In genomic region chr14:68308695-68309094, GRCh38 we compare ENCODE assay signal across 15 cellular contexts.
A peak's percentile ranks its signal among the peaks of the same experiment; 100 is the strongest.
DNase-seq lines count a peak whose midpoint lies in the region; ATAC-seq, FAIRE-seq and TF ChIP-seq lines count a peak whose summit lies in the region.
"Had no signal": no experiment of that assay in that cellular context is flagged by ENCODE, and none has a peak within 500 bp of the region (broad histone marks: within the 10 kb centered on the region; RNA-seq: fewer than 3 reads in every experiment).

No MANE protein-coding gene starts in this region.

- CTCF ChIA-PET in activated CD8-positive, alpha-beta T cell treated with anti-CD3 and anti-CD28 coated beads for 36 hours (lab: Charles Lee), result interaction anchor here (2.0 kb wide), 1 partner anchor 59 kb away, joined by 6 read pairs; no protein-coding TSS in a partner anchor

- peak; percentile 65 for FAIRE-seq in GM18507 (lab: Jason Lieb, UNC)
- FAIRE-seq in astrocyte (lab: Jason Lieb, UNC), result peak; percentile 47
- FAIRE-seq: RCC 7860 had no signal

- H3K9me3 ChIP-seq in astrocyte (ENCODE audit: insufficient read depth, low read depth, low read length), result no peaks in the 10 kb centered on the region
- no peaks in the 10 kb centered on the region for H3K9me3 ChIP-seq in subcutaneous abdominal adipose tissue (ENCODE audit: control insufficient read depth in 5 of 5, low read length in 5 of 5)
- H3K9me3 ChIP-seq: ovary had no signal

- no peaks in the 10 kb centered on the region for H3K79me2 ChIP-seq in astrocyte (ENCODE audit: insufficient read depth, low read length)

- no peak for TF ChIP-seq CTCF in astrocyte (IDR thresholded peaks at IDR 0.05; ENCODE audit: insufficient read depth, low read depth, low read length)
- TF ChIP-seq CTCF in activated CD8-positive, alpha-beta T cell treated with anti-CD3 and anti-CD28 coated beads for 36 hours (IDR thresholded peaks at IDR 0.05), result no peak

- no peak overlapping the region for H2AFZ ChIP-seq in astrocyte (ENCODE audit: low read depth, low read length)

- H3K9ac ChIP-seq in astrocyte (ENCODE audit: low read length) (no peak overlapping the region), subcutaneous abdominal adipose tissue (ENCODE audit: low read length in 5 of 5) (no peak overlapping the region)

- H4K20me1 ChIP-seq in astrocyte (ENCODE audit: insufficient read depth, low read length), result no peaks in the 10 kb centered on the region

- intact Hi-C loops in activated CD8-positive, alpha-beta T cell treated with anti-CD3 and anti-CD28 coated beads for 36 hours (cut with micrococcal nuclease), result no loop called here

- DNase-seq in GM18507 (ENCODE audit: extremely low spot score, insufficient read length, low read depth) (no peak), astrocyte (ENCODE audit: low read depth) (no peak), memory B cell (ENCODE audit: low spot score in 2 of 2) (no peak), NCI-H2107 treated with DMSO at 0.1 percent for 48 hours (lab: John Stamatoyannopoulos, UW; ENCODE audit: unreplicated experiment) (no peak), NCI-H748 treated with DMSO at 0.1 percent for 48 hours (lab: John Stamatoyannopoulos, UW) (no peak), SIG-M5 treated with dmso at 0.1 percent for 504 hours (lab: John Stamatoyannopoulos, UW; ENCODE audit: unreplicated experiment) (no peak)
- DNase-seq in activated CD8-positive, alpha-beta T cell treated with anti-CD3 and anti-CD28 coated beads for 36 hours, result no peak
- DNase-seq: activated T-cell treated with anti-CD3 and anti-CD28 coated beads, Interleukin-2, amount 50 U/mL, for 1 hour; brain microvascular endothelial cell; CD4-positive, alpha-beta memory T cell; HCEC 1CT; NCI-H2029; ovary had no signal

- H3K27me3 Mint-ChIP-seq in astrocyte (ENCODE audit: low read depth, unreplicated experiment), result no peaks in the 10 kb centered on the region
- H3K27me3 Mint-ChIP-seq in memory B cell, result no peaks in the 10 kb centered on the region
- H3K27me3 Mint-ChIP-seq in activated CD8-positive, alpha-beta T cell treated with anti-CD3 and anti-CD28 coated beads for 36 hours, result no peaks in the 10 kb centered on the region
- H3K27me3 Mint-ChIP-seq: CD4-positive, alpha-beta memory T cell had no signal

- H3K4me2 ChIP-seq in astrocyte (ENCODE audit: low read length), result no peak overlapping the region

- H3K36me3 ChIP-seq in astrocyte (ENCODE audit: insufficient read depth, low read length) (no peaks in the 10 kb centered on the region), subcutaneous abdominal adipose tissue (ENCODE audit: control insufficient read depth in 5 of 5, insufficient read depth in 5 of 5, low read length in 5 of 5) (no peaks in the 10 kb centered on the region)
- H3K36me3 ChIP-seq: brain microvascular endothelial cell, ovary had no signal

- POLR2A ChIA-PET in activated CD8-positive, alpha-beta T cell treated with anti-CD3 and anti-CD28 coated beads for 36 hours (lab: Charles Lee), result interaction anchor here (1.8 kb wide), 1 partner anchor 67 kb away, joined by 3 read pairs; no protein-coding TSS in a partner anchor

- ATAC-seq in memory B cell (ENCODE audit: low read depth), result no peak
- ATAC-seq in activated CD8-positive, alpha-beta T cell treated with anti-CD3 and anti-CD28 coated beads for 36 hours, result no peak

- no peak overlapping the region for H3K4me3 ChIP-seq in astrocyte (ENCODE audit: insufficient read depth, low read depth, low read length)
- H3K4me3 ChIP-seq in subcutaneous abdominal adipose tissue (ENCODE audit: low read depth in 1 of 5, low read length in 5 of 5), result no peak overlapping the region
- H3K4me3 ChIP-seq: ovary had no signal

- H3K4me3 Mint-ChIP-seq in astrocyte (ENCODE audit: unreplicated experiment) (no peak overlapping the region), memory B cell (peak overlapping the region; percentile 62)
- H3K4me3 Mint-ChIP-seq in activated CD8-positive, alpha-beta T cell treated with anti-CD3 and anti-CD28 coated beads for 36 hours, result no peak overlapping the region

- H3K36me3 Mint-ChIP-seq in astrocyte (ENCODE audit: low read depth, unreplicated experiment) (no peaks in the 10 kb centered on the region), memory B cell (no peaks in the 10 kb centered on the region)
- H3K36me3 Mint-ChIP-seq in activated CD8-positive, alpha-beta T cell treated with anti-CD3 and anti-CD28 coated beads for 36 hours (ENCODE audit: low read depth), result no peaks in the 10 kb centered on the region

- peaks cover 2% of the 10 kb centered on the region for H3K9me3 Mint-ChIP-seq in astrocyte (ENCODE audit: unreplicated experiment)
- H3K9me3 Mint-ChIP-seq in memory B cell, result no peaks in the 10 kb centered on the region
- H3K9me3 Mint-ChIP-seq in activated CD8-positive, alpha-beta T cell treated with anti-CD3 and anti-CD28 coated beads for 36 hours, result no peaks in the 10 kb centered on the region
- H3K9me3 Mint-ChIP-seq: CD4-positive, alpha-beta memory T cell had no signal

- H3K27me3 ChIP-seq in astrocyte (ENCODE audit: insufficient read depth, low read length) (no peaks in the 10 kb centered on the region), subcutaneous abdominal adipose tissue (ENCODE audit: control insufficient read depth in 5 of 5, insufficient read depth in 4 of 5, low read length in 5 of 5) (no peaks in the 10 kb centered on the region)
- H3K27me3 ChIP-seq: brain microvascular endothelial cell, ovary had no signal

- no peak overlapping the region for H3K27ac ChIP-seq in astrocyte (ENCODE audit: low read depth, low read length)
- H3K27ac ChIP-seq in subcutaneous abdominal adipose tissue (ENCODE audit: low read depth, low read length), result peak overlapping the region; percentile 43
- H3K27ac ChIP-seq: brain microvascular endothelial cell had no signal

- no peaks in the 10 kb centered on the region for H3K4me1 ChIP-seq in astrocyte (ENCODE audit: insufficient read depth, low read length)
- peaks cover 0 to 22% (median 20%) of the 10 kb centered on the region in 5 donors for H3K4me1 ChIP-seq in subcutaneous abdominal adipose tissue (ENCODE audit: control insufficient read depth in 5 of 5, insufficient read depth in 5 of 5, low read length in 5 of 5)

- H3K4me1 Mint-ChIP-seq in astrocyte (ENCODE audit: low read depth, unreplicated experiment) (peaks cover 12% of the 10 kb centered on the region), memory B cell (peaks cover 45% of the 10 kb centered on the region)
- H3K4me1 Mint-ChIP-seq in activated CD8-positive, alpha-beta T cell treated with anti-CD3 and anti-CD28 coated beads for 36 hours (ENCODE audit: low read depth), result peaks cover 22% of the 10 kb centered on the region

- no peak overlapping the region for H3K27ac Mint-ChIP-seq in astrocyte (ENCODE audit: unreplicated experiment)
- peak overlapping the region; percentile 78 for H3K27ac Mint-ChIP-seq in memory B cell
- no peak overlapping the region for H3K27ac Mint-ChIP-seq in activated CD8-positive, alpha-beta T cell treated with anti-CD3 and anti-CD28 coated beads for 36 hours
